1 cellular context compared by ENCODE assay signal in the genomic region with DNA sequence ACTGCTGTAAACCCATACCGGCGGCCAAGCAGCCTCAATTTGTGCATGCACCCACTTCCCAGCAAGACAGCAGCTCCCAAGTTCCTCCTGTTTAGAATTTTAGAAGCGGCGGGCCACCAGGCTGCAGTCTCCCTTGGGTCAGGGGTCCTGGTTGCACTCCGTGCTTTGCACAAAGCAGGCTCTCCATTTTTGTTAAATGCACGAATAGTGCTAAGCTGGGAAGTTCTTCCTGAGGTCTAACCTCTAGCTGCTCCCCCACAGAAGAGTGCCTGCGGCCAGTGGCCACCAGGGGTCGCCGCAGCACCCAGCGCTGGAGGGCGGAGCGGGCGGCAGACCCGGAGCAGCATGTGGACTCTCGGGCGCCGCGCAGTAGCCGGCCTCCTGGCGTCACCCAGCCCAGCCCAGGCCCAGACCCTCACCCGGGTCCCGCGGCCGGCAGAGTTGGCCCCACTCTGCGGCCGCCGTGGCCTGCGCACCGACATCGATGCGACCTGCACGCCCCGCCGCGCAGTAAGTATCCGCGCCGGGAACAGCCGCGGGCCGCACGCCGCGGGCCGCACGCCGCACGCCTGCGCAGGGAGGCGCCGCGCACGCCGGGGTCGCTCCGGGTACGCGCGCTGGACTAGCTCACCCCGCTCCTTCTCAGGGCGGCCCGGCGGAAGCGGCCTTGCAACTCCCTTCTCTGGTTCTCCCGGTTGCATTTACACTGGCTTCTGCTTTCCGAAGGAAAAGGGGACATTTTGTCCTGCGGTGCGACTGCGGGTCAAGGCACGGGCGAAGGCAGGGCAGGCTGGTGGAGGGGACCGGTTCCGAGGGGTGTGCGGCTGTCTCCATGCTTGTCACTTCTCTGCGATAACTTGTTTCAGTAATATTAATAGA.
TF ChIP-seq lines count a peak whose summit lies in the region.

A gene (plus strand): TSS at position 315 of the 879 bp plus-strand sequence. CDS start 31 bp downstream, at position 346.

TF ChIP-seq in GM12878, 131 proteins besides CTCF, POLR2A, EP300 and RAD21 (continued from another document and continues in another):
- TF ChIP-seq, protein P1, sequence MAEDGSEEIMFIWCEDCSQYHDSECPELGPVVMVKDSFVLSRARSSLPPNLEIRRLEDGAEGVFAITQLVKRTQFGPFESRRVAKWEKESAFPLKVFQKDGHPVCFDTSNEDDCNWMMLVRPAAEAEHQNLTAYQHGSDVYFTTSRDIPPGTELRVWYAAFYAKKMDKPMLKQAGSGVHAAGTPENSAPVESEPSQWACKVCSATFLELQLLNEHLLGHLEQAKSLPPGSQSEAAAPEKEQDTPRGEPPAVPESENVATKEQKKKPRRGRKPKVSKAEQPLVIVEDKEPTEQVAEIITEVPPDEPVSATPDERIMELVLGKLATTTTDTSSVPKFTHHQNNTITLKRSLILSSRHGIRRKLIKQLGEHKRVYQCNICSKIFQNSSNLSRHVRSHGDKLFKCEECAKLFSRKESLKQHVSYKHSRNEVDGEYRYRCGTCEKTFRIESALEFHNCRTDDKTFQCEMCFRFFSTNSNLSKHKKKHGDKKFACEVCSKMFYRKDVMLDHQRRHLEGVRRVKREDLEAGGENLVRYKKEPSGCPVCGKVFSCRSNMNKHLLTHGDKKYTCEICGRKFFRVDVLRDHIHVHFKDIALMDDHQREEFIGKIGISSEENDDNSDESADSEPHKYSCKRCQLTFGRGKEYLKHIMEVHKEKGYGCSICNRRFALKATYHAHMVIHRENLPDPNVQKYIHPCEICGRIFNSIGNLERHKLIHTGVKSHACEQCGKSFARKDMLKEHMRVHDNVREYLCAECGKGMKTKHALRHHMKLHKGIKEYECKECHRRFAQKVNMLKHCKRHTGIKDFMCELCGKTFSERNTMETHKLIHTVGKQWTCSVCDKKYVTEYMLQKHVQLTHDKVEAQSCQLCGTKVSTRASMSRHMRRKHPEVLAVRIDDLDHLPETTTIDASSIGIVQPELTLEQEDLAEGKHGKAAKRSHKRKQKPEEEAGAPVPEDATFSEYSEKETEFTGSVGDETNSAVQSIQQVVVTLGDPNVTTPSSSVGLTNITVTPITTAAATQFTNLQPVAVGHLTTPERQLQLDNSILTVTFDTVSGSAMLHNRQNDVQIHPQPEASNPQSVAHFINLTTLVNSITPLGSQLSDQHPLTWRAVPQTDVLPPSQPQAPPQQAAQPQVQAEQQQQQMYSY (CRISPR knock-in tag; IDR thresholded peaks at IDR 0.05): no peak
- TF ChIP-seq EZH2 (IDR thresholded peaks at IDR 0.05; ENCODE audit: borderline replicate concordance, control insufficient read depth, low read depth, low read length): no peak
- no peak for TF ChIP-seq GABPA (IDR thresholded peaks at IDR 0.05; ENCODE audit: low read depth)
- TF ChIP-seq, protein P2, sequence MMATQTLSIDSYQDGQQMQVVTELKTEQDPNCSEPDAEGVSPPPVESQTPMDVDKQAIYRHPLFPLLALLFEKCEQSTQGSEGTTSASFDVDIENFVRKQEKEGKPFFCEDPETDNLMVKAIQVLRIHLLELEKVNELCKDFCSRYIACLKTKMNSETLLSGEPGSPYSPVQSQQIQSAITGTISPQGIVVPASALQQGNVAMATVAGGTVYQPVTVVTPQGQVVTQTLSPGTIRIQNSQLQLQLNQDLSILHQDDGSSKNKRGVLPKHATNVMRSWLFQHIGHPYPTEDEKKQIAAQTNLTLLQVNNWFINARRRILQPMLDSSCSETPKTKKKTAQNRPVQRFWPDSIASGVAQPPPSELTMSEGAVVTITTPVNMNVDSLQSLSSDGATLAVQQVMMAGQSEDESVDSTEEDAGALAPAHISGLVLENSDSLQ (IDR thresholded peaks at IDR 0.05): 0 out of 2 replicates have a peak, but pooled peaks have one; percentile 13
- TF ChIP-seq GATAD2B (conservative IDR thresholded peaks at IDR 0.05; ENCODE audit: low read depth): peak; percentile 94
- TF ChIP-seq STAT1 (conservative IDR thresholded peaks at IDR 0.05): peak; percentile 23; the same call in 1 of the 2 replicates
- no peak for TF ChIP-seq SPI1 (IDR thresholded peaks at IDR 0.05; ENCODE audit: borderline replicate concordance, insufficient read depth, low read depth, low read length)
- TF ChIP-seq, protein P3, sequence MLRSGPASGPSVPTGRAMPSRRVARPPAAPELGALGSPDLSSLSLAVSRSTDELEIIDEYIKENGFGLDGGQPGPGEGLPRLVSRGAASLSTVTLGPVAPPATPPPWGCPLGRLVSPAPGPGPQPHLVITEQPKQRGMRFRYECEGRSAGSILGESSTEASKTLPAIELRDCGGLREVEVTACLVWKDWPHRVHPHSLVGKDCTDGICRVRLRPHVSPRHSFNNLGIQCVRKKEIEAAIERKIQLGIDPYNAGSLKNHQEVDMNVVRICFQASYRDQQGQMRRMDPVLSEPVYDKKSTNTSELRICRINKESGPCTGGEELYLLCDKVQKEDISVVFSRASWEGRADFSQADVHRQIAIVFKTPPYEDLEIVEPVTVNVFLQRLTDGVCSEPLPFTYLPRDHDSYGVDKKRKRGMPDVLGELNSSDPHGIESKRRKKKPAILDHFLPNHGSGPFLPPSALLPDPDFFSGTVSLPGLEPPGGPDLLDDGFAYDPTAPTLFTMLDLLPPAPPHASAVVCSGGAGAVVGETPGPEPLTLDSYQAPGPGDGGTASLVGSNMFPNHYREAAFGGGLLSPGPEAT (IDR thresholded peaks at IDR 0.05; ENCODE audit: low read depth): no peak
- TF ChIP-seq CREM (IDR thresholded peaks at IDR 0.05; ENCODE audit: low read depth): no peak
- no peak for TF ChIP-seq TBL1XR1 (IDR thresholded peaks at IDR 0.05; ENCODE audit: low read depth, low read length)
- TF ChIP-seq, protein P4, sequence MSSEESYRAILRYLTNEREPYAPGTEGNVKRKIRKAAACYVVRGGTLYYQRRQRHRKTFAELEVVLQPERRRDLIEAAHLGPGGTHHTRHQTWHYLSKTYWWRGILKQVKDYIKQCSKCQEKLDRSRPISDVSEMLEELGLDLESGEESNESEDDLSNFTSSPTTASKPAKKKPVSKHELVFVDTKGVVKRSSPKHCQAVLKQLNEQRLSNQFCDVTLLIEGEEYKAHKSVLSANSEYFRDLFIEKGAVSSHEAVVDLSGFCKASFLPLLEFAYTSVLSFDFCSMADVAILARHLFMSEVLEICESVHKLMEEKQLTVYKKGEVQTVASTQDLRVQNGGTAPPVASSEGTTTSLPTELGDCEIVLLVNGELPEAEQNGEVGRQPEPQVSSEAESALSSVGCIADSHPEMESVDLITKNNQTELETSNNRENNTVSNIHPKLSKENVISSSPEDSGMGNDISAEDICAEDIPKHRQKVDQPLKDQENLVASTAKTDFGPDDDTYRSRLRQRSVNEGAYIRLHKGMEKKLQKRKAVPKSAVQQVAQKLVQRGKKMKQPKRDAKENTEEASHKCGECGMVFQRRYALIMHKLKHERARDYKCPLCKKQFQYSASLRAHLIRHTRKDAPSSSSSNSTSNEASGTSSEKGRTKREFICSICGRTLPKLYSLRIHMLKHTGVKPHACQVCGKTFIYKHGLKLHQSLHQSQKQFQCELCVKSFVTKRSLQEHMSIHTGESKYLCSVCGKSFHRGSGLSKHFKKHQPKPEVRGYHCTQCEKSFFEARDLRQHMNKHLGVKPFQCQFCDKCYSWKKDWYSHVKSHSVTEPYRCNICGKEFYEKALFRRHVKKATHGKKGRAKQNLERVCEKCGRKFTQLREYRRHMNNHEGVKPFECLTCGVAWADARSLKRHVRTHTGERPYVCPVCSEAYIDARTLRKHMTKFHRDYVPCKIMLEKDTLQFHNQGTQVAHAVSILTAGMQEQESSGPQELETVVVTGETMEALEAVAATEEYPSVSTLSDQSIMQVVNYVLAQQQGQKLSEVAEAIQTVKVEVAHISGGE (CRISPR knock-in tag; IDR thresholded peaks at IDR 0.05): no peak
- TF ChIP-seq EED (IDR thresholded peaks at IDR 0.05; ENCODE audit: low read depth): no peak
- TF ChIP-seq NFYA (IDR thresholded peaks at IDR 0.05; ENCODE audit: borderline replicate concordance, low read depth, low read length): no peak
- no peak for TF ChIP-seq SMAD5 (IDR thresholded peaks at IDR 0.05; ENCODE audit: low read depth)
- TF ChIP-seq POU2F2 (IDR thresholded peaks at IDR 0.05; ENCODE audit: borderline replicate concordance, low read depth, low read length): peak; percentile 83; the same call in 2 of the 3 replicates
- TF ChIP-seq DPF2 (IDR thresholded peaks at IDR 0.05): peak; percentile 88
- TF ChIP-seq SMARCA5 (IDR thresholded peaks at IDR 0.05): peak; percentile 100
- TF ChIP-seq SP1 (IDR thresholded peaks at IDR 0.05; ENCODE audit: low read depth, low read length): peak; percentile 27
- TF ChIP-seq KAT2A (conservative IDR thresholded peaks at IDR 0.05; ENCODE audit: control insufficient read depth, low read depth, low read length): no peak
- no peak for TF ChIP-seq FOXM1 (IDR thresholded peaks at IDR 0.05; ENCODE audit: low read depth, low read length)
- TF ChIP-seq CHD1 (IDR thresholded peaks at IDR 0.05; ENCODE audit: low read depth, low read length): no peak
- peak; percentile 59 to 74 for TF ChIP-seq EGR1 (IDR thresholded peaks at IDR 0.05; ENCODE audit: borderline replicate concordance in 1 of 2, low read depth in 2 of 2, low read length in 2 of 2)
- TF ChIP-seq SREBF2 (IDR thresholded peaks at IDR 0.05; ENCODE audit: low read length): no peak
- no peak for TF ChIP-seq NFXL1 (IDR thresholded peaks at IDR 0.05; ENCODE audit: borderline replicate concordance)
- TF ChIP-seq SIN3A (IDR thresholded peaks at IDR 0.05; ENCODE audit: low read depth, low read length): 0 out of 2 replicates have a peak, but pooled peaks have one; percentile 19
- TF ChIP-seq, protein P5, sequence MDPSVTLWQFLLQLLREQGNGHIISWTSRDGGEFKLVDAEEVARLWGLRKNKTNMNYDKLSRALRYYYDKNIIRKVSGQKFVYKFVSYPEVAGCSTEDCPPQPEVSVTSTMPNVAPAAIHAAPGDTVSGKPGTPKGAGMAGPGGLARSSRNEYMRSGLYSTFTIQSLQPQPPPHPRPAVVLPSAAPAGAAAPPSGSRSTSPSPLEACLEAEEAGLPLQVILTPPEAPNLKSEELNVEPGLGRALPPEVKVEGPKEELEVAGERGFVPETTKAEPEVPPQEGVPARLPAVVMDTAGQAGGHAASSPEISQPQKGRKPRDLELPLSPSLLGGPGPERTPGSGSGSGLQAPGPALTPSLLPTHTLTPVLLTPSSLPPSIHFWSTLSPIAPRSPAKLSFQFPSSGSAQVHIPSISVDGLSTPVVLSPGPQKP (IDR thresholded peaks at IDR 0.05; ENCODE audit: low read depth, low read length): no peak
- TF ChIP-seq, protein P6, sequence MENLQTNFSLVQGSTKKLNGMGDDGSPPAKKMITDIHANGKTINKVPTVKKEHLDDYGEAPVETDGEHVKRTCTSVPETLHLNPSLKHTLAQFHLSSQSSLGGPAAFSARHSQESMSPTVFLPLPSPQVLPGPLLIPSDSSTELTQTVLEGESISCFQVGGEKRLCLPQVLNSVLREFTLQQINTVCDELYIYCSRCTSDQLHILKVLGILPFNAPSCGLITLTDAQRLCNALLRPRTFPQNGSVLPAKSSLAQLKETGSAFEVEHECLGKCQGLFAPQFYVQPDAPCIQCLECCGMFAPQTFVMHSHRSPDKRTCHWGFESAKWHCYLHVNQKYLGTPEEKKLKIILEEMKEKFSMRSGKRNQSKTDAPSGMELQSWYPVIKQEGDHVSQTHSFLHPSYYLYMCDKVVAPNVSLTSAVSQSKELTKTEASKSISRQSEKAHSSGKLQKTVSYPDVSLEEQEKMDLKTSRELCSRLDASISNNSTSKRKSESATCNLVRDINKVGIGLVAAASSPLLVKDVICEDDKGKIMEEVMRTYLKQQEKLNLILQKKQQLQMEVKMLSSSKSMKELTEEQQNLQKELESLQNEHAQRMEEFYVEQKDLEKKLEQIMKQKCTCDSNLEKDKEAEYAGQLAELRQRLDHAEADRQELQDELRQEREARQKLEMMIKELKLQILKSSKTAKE (IDR thresholded peaks at IDR 0.05; ENCODE audit: low read depth, poor library complexity, severe bottlenecking): peak; percentile 31
- 0 out of 2 replicates have a peak, but pooled peaks have one; percentile 60 for TF ChIP-seq PML (IDR thresholded peaks at IDR 0.05; ENCODE audit: low read length)
- TF ChIP-seq, protein P7, sequence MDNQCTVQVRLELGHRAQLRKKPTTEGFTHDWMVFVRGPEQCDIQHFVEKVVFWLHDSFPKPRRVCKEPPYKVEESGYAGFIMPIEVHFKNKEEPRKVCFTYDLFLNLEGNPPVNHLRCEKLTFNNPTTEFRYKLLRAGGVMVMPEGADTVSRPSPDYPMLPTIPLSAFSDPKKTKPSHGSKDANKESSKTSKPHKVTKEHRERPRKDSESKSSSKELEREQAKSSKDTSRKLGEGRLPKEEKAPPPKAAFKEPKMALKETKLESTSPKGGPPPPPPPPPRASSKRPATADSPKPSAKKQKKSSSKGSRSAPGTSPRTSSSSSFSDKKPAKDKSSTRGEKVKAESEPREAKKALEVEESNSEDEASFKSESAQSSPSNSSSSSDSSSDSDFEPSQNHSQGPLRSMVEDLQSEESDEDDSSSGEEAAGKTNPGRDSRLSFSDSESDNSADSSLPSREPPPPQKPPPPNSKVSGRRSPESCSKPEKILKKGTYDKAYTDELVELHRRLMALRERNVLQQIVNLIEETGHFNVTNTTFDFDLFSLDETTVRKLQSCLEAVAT (IDR thresholded peaks at IDR 0.05): no peak
- no peak for TF ChIP-seq SMAD1 (IDR thresholded peaks at IDR 0.05; ENCODE audit: low read depth, partially characterized antibody)
- TF ChIP-seq, protein P8, sequence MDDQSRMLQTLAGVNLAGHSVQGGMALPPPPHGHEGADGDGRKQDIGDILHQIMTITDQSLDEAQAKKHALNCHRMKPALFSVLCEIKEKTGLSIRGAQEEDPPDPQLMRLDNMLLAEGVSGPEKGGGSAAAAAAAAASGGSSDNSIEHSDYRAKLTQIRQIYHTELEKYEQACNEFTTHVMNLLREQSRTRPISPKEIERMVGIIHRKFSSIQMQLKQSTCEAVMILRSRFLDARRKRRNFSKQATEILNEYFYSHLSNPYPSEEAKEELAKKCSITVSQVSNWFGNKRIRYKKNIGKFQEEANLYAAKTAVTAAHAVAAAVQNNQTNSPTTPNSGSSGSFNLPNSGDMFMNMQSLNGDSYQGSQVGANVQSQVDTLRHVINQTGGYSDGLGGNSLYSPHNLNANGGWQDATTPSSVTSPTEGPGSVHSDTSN (IDR thresholded peaks at IDR 0.05; ENCODE audit: insufficient replicate concordance, low read depth, low read length): no peak
- no peak for TF ChIP-seq TCF7 (IDR thresholded peaks at IDR 0.05; ENCODE audit: borderline replicate concordance)
- no peak for TF ChIP-seq TCF3 (IDR thresholded peaks at IDR 0.05; ENCODE audit: borderline replicate concordance, insufficient read depth, low read depth, low read length)
- TF ChIP-seq SREBF1 (IDR thresholded peaks at IDR 0.05; ENCODE audit: low read length): no peak
- TF ChIP-seq ZNF24 (IDR thresholded peaks at IDR 0.05): peak; percentile 64; the same call in 1 of the 2 replicates
- 0 out of 2 replicates have a peak, but pooled peaks have one; percentile 61 for TF ChIP-seq CHD4 (IDR thresholded peaks at IDR 0.05)
- TF ChIP-seq, protein P9, sequence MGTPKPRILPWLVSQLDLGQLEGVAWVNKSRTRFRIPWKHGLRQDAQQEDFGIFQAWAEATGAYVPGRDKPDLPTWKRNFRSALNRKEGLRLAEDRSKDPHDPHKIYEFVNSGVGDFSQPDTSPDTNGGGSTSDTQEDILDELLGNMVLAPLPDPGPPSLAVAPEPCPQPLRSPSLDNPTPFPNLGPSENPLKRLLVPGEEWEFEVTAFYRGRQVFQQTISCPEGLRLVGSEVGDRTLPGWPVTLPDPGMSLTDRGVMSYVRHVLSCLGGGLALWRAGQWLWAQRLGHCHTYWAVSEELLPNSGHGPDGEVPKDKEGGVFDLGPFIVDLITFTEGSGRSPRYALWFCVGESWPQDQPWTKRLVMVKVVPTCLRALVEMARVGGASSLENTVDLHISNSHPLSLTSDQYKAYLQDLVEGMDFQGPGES (IDR thresholded peaks at IDR 0.05): no peak
